8 cellular contexts compared by ENCODE assay signal in the genomic region with DNA sequence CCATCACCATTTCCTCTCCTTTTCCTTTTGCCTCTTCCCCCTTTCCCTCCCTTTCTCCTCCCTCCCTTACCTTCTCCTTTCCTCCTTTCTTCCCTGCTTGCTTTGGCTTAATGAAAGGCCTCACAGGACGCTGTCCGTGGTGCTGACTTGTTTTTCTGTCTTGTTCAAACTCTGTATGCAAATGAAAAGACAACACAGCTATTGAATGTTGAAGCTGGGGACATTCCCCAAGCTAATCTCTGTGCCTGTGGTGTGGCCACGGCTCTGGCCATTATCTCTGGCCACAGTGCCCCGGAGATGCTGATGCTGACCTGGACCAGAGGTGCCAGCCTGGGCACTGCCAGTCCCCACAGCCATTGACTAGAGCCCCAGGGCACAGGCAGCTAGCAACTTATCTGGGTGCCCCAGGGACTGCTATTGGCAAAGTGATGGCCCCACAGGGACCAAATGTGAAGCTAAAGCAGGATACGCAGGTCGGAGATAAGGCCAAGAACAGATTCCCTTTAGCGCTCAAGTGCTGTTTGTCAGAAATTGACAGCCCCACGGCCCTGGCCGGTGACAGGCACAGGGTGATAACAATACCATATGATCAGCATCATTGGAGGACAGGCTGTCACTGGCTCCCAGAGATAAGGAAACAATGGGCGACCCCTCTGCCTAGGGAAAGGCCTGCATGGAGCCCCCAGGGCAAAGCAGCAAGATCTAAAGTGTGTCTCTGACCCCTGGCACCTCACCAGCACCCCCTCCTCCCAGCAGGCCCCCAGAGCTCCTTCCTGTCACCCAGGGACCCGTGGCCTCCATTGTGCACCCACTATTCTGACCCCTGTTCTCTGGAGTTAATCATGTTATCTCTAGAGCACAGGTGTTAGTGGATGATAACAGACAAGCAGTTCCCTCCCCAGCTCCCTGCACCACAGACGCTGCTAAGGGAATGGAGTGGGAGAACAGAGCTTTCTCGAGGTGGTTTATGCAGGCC. TPM values are rescaled to one million over a fixed set of nuclear protein-coding genes. Genes with fewer than 3 reads are reported as not detected.
DNase-seq lines count a peak whose midpoint lies in the region; ATAC-seq and TF ChIP-seq lines count a peak whose summit lies in the region.
"Had no signal": no experiment of that assay in that cellular context is flagged by ENCODE, and none has a peak within 500 bp of the region (broad histone marks: within the 10 kb centered on the region; RNA-seq: fewer than 3 reads in every experiment).

No MANE protein-coding gene starts in this region.

- BruUV-seq in Panc1 (replicated peaks; lab: Mats Ljungman, UMichigan), result no TSS peak

- CTCF ChIA-PET in Panc1 (lab: Charles Lee), result no interaction called here

- no peaks in the 10 kb centered on the region for H3K9me3 ChIP-seq in Panc1 (ENCODE audit: control insufficient read depth, insufficient read depth, low read depth, low read length)
- H3K9me3 ChIP-seq: SJSA1 had no signal

- H3K27me3 ChIP-seq in H7 (ENCODE audit: control insufficient read depth, insufficient read depth, low read length), result no peaks in the 10 kb centered on the region; the same call in 1 of the 2 replicates
- peaks cover 13% of the 10 kb centered on the region for H3K27me3 ChIP-seq in Panc1 (ENCODE audit: control insufficient read depth, insufficient read depth, low read length)

- peak; percentile 78 for DNase-seq in H7
- no peak for DNase-seq in Panc1 (ENCODE audit: low read depth, low spot score)
- peak; percentile 62 for DNase-seq in activated naive CD8-positive, alpha-beta T cell treated with anti-CD3 and anti-CD28 coated beads, Interleukin-2, amount 50 U/mL, for 24 hours
- DNase-seq in inferior parietal cortex (ENCODE audit: extremely low spot score), result peak; percentile 74
- peak; percentile 25 for DNase-seq in stimulated activated CD8-positive, alpha-beta memory T cell treated with anti-CD3 and anti-CD28 coated beads, Interleukin-15, amount 100 ng/mL, for 1 hour (ENCODE audit: low read depth)
- no peak for DNase-seq in NCI-H2081 treated with DMSO at 0.1 percent for 48 hours (lab: John Stamatoyannopoulos, UW)
- no peak for DNase-seq in NCI-H2171 treated with DMSO at 0.1 percent for 48 hours (lab: John Stamatoyannopoulos, UW)

- intact Hi-C loops in Panc1 (cut with micrococcal nuclease; ENCODE audit: unreplicated experiment), result no loop called here

- no peak overlapping the region for H3K27ac ChIP-seq in Panc1 (ENCODE audit: low read length)
- H3K27ac ChIP-seq: SJSA1 had no signal

- no peak overlapping the region for H3K4me3 Mint-ChIP-seq in activated naive CD8-positive, alpha-beta T cell treated with anti-CD3 and anti-CD28 coated beads, Interleukin-2, amount 50 U/mL, for 24 hours

- no peak for TF ChIP-seq CTCF in Panc1 (IDR thresholded peaks at IDR 0.05)

- H3K9me3 Mint-ChIP-seq in activated naive CD8-positive, alpha-beta T cell treated with anti-CD3 and anti-CD28 coated beads, Interleukin-2, amount 50 U/mL, for 24 hours, result no peaks in the 10 kb centered on the region

- H3K27ac Mint-ChIP-seq in activated naive CD8-positive, alpha-beta T cell treated with anti-CD3 and anti-CD28 coated beads, Interleukin-2, amount 50 U/mL, for 24 hours, result no peak overlapping the region

- POLR2A ChIA-PET in Panc1 (lab: Charles Lee), result no interaction called here

- no peak overlapping the region for H3K4me3 ChIP-seq in H7 (ENCODE audit: insufficient read depth, low read depth, low read length)
- H3K4me3 ChIP-seq in Panc1 (ENCODE audit: low read depth in 2 of 2, low read length in 2 of 2), result no peak overlapping the region
- H3K4me3 ChIP-seq: SJSA1 had no signal

- no peaks in the 10 kb centered on the region for H3K36me3 ChIP-seq in H7 (replicated peaks; ENCODE audit: control insufficient read depth, insufficient read depth, low read length)
- H3K36me3 ChIP-seq in Panc1 (ENCODE audit: control insufficient read depth, insufficient read depth, low read length), result no peaks in the 10 kb centered on the region
- H3K36me3 ChIP-seq: SJSA1 had no signal

- no peaks in the 10 kb centered on the region for H3K4me1 Mint-ChIP-seq in activated naive CD8-positive, alpha-beta T cell treated with anti-CD3 and anti-CD28 coated beads, Interleukin-2, amount 50 U/mL, for 24 hours

- H3K27me3 Mint-ChIP-seq in activated naive CD8-positive, alpha-beta T cell treated with anti-CD3 and anti-CD28 coated beads, Interleukin-2, amount 50 U/mL, for 24 hours, result peaks cover 22% of the 10 kb centered on the region

- H3K36me3 Mint-ChIP-seq in activated naive CD8-positive, alpha-beta T cell treated with anti-CD3 and anti-CD28 coated beads, Interleukin-2, amount 50 U/mL, for 24 hours (ENCODE audit: low read depth), result no peaks in the 10 kb centered on the region

- in situ Hi-C loops in Panc1 (cut with HindIII; ENCODE audit: low pct_unique_long_range_greater_than_20kb, low sequenced_read_pairs), result no loop called here

- peak; percentile 58; the same call in 1 of the 2 replicates for ATAC-seq in Panc1
- no peak for ATAC-seq in activated naive CD8-positive, alpha-beta T cell treated with anti-CD3 and anti-CD28 coated beads, Interleukin-2, amount 50 U/mL, for 24 hours

- H3K4me1 ChIP-seq in Panc1 (ENCODE audit: control insufficient read depth, insufficient read depth, low read length), result no peaks in the 10 kb centered on the region
- H3K4me1 ChIP-seq: SJSA1 had no signal

RNA-seq across cellular contexts. Expression of a gene that starts 31.6 kb away (rescaled TPM):
- 0.07 TPM in 1 of 2 replicates, not detected in the other for total RNA-seq in H7 (2014; rRNA removed; shearing (Covaris generic))
- total RNA-seq in Panc1 (2021; ENCODE audit: unreplicated experiment), result not detected
- polyA plus RNA-seq in Panc1 (2012; ENCODE audit: insufficient read length), result not detected
- total RNA-seq: SJSA1 had no signal

RNA-seq across cellular contexts. Expression of a gene that starts 55.5 kb away (rescaled TPM):
- 16.0 and 17.0 TPM in 2 replicates for total RNA-seq in H7 (2014; rRNA removed; shearing (Covaris generic))
- 12.1 TPM for total RNA-seq in Panc1 (2021; ENCODE audit: unreplicated experiment)
- 8.8 TPM for polyA plus RNA-seq in Panc1 (2012; ENCODE audit: insufficient read length)

Comparison
In these comparisons a context has a peak if more than half of its experiments do, and no peak if none do; other contexts are left out.
1. DNase-seq: peak in H7 (single experiment), activated naive CD8-positive, alpha-beta T cell treated with anti-CD3 and anti-CD28 coated beads, Interleukin-2, amount 50 U/mL, for 24 hours (single experiment), inferior parietal cortex (single experiment) and stimulated activated CD8-positive, alpha-beta memory T cell treated with anti-CD3 and anti-CD28 coated beads, Interleukin-15, amount 100 ng/mL, for 1 hour (single experiment); none in Panc1 (single experiment), NCI-H2081 treated with DMSO at 0.1 percent for 48 hours (single experiment) and NCI-H2171 treated with DMSO at 0.1 percent for 48 hours (single experiment).